1 cellular context compared by ENCODE assay signal in the genomic region with DNA sequence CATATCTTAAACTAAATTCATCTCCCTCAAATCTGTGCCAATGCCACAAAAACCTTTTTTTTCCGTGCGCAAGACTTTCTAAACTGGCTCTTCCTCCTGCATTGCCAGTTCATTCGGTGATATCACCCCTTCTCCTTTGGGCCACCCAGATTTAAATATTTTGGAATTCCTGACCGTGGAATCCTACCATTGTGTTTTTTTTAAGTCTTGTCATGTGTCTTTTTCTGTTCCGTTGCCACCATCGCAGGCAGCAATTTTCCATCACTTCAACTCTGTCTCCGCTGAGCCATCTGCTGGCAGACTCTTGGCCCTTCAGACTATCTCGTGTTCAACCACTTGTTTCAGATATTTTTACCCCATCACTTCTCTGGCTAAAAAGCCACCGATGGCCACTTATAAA.
TF ChIP-seq lines count a peak whose summit lies in the region.

No MANE protein-coding gene starts in this region.

TF ChIP-seq in HEK293, 187 proteins besides CTCF, POLR2A, EP300 and RAD21 (continued from another document):
- TF ChIP-seq, protein P1, sequence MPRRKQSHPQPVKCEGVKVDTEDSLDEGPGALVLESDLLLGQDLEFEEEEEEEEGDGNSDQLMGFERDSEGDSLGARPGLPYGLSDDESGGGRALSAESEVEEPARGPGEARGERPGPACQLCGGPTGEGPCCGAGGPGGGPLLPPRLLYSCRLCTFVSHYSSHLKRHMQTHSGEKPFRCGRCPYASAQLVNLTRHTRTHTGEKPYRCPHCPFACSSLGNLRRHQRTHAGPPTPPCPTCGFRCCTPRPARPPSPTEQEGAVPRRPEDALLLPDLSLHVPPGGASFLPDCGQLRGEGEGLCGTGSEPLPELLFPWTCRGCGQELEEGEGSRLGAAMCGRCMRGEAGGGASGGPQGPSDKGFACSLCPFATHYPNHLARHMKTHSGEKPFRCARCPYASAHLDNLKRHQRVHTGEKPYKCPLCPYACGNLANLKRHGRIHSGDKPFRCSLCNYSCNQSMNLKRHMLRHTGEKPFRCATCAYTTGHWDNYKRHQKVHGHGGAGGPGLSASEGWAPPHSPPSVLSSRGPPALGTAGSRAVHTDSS (tag by site-specific recombination; IDR thresholded peaks at IDR 0.05): no peak
- TF ChIP-seq MYNN (tag by site-specific recombination; IDR thresholded peaks at IDR 0.05; ENCODE audit: borderline replicate concordance) (no peak), KLF9 (tag by site-specific recombination; IDR thresholded peaks at IDR 0.05; ENCODE audit: low read depth) (no peak), ZBTB7A (tag by site-specific recombination; IDR thresholded peaks at IDR 0.05; ENCODE audit: low read depth) (no peak), ZNF184 (tag by site-specific recombination; IDR thresholded peaks at IDR 0.05) (no peak)
- TF ChIP-seq, protein P2, sequence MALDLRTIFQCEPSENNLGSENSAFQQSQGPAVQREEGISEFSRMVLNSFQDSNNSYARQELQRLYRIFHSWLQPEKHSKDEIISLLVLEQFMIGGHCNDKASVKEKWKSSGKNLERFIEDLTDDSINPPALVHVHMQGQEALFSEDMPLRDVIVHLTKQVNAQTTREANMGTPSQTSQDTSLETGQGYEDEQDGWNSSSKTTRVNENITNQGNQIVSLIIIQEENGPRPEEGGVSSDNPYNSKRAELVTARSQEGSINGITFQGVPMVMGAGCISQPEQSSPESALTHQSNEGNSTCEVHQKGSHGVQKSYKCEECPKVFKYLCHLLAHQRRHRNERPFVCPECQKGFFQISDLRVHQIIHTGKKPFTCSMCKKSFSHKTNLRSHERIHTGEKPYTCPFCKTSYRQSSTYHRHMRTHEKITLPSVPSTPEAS (tag by site-specific recombination; IDR thresholded peaks at IDR 0.05): no peak
